Comparison of ENCODE assay signal across 8 cellular contexts in the genomic region with DNA sequence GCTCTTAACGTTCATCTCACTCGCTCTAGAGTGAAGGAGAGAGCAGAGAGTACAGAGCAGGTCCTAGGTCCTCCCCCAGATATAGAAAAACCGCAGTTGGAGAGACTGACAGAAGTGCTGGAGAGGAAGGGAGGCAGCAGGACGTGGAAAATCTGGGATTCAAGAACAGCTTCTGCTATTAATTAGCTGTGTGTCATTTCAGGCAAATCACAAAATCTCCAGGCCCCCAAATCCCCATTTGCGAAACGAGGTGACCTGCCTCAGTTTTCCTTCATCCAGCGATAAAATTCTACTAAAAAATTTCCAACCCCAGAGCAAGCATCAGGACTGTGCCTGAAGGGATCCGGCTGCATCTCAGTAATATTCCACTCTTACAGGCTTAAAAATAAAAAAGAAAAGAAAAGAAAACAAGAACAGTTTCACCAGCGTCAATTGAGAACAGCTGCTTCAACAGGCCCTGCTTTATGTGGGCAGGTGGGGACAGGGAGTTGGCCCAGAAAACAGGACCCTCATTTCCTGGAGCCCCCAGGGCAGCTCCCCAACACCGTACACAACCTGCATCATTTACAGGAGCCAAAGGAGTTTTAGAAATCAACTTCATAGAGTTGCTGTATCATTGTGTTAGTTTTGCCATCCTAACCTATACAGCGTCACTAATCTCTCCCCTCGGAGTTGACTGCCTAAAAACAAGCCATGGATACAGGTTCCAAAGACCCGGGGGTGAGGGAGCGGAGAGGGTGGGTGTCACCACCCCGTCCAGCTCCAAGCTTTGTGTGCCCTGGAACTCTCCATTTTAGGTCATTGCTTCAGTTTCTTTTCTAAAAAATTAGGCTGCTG. TPM values are rescaled to one million over a fixed set of nuclear protein-coding genes. Genes with fewer than 3 reads are reported as not detected.
DNase-seq lines count a peak whose midpoint lies in the region; ATAC-seq and TF ChIP-seq lines count a peak whose summit lies in the region.

No MANE protein-coding gene starts in this region.

- H3K27ac Mint-ChIP-seq in activated T-helper 1 cell treated with anti-CD3 and anti-CD28 coated beads, Interleukin-12 subunit alpha, Interleukin-12 subunit beta, Interleukin-2, Interleukin-4 antibody, amounts not matched to agents 30 ng/mL and 10 ng/mL and 1 ng/mL, durations not matched to agents 14 hours and 24 hours and 36 hours: no peak overlapping the region

- no peaks in the 10 kb centered on the region for H3K9me3 ChIP-seq in skeletal muscle satellite cell (replicated peaks; ENCODE audit: low read length)

- H3K4me1 ChIP-seq in skeletal muscle satellite cell (ENCODE audit: control insufficient read depth, insufficient read depth, low read length): peaks cover 61% of the 10 kb centered on the region

- peaks cover 18% of the 10 kb centered on the region for H3K36me3 ChIP-seq in skeletal muscle satellite cell (ENCODE audit: insufficient read depth, low read length)

- ATAC-seq in HG03064 (IDR thresholded peaks at IDR 0.05; ENCODE audit: low read depth, unreplicated experiment): peak; percentile 2
- ATAC-seq in left cardiac atrium: no peak
- no peak for ATAC-seq in HG02852 (IDR thresholded peaks at IDR 0.05; ENCODE audit: unreplicated experiment)

- peaks cover 46% of the 10 kb centered on the region for H3K4me1 Mint-ChIP-seq in activated T-helper 1 cell treated with anti-CD3 and anti-CD28 coated beads, Interleukin-12 subunit alpha, Interleukin-12 subunit beta, Interleukin-2, Interleukin-4 antibody, amounts not matched to agents 30 ng/mL and 10 ng/mL and 1 ng/mL, durations not matched to agents 14 hours and 24 hours and 36 hours (ENCODE audit: low read depth)

- H3K27me3 ChIP-seq in skeletal muscle satellite cell (ENCODE audit: control insufficient read depth, insufficient read depth, low read length): no peaks in the 10 kb centered on the region

- H3K4me3 ChIP-seq in skeletal muscle satellite cell (ENCODE audit: low read length): peak overlapping the region; percentile 57

- H3K9me3 Mint-ChIP-seq in activated T-helper 1 cell treated with anti-CD3 and anti-CD28 coated beads, Interleukin-12 subunit alpha, Interleukin-12 subunit beta, Interleukin-2, Interleukin-4 antibody, amounts not matched to agents 30 ng/mL and 10 ng/mL and 1 ng/mL, durations not matched to agents 14 hours and 24 hours and 36 hours: no peaks in the 10 kb centered on the region

- H3K27me3 Mint-ChIP-seq in activated T-helper 1 cell treated with anti-CD3 and anti-CD28 coated beads, Interleukin-12 subunit alpha, Interleukin-12 subunit beta, Interleukin-2, Interleukin-4 antibody, amounts not matched to agents 30 ng/mL and 10 ng/mL and 1 ng/mL, durations not matched to agents 14 hours and 24 hours and 36 hours (ENCODE audit: insufficient read depth): no peaks in the 10 kb centered on the region

- DNase-seq in ELR (ENCODE audit: low read depth) (peak; percentile 42), left cardiac atrium (peak; percentile 22)
- no peak for DNase-seq in activated T-helper 1 cell treated with anti-CD3 and anti-CD28 coated beads, Interleukin-12 subunit alpha, Interleukin-12 subunit beta, Interleukin-2, Interleukin-4 antibody, amounts not matched to agents 30 ng/mL and 10 ng/mL and 1 ng/mL, durations not matched to agents 14 hours and 24 hours and 36 hours (ENCODE audit: low spot score)
- DNase-seq in activated CD4-positive, CD25-positive, alpha-beta regulatory T cell (lab: John Stamatoyannopoulos, UW): no peak

- peak overlapping the region; percentile 76 for H3K4me2 ChIP-seq in skeletal muscle satellite cell (ENCODE audit: low read length)

- peak overlapping the region; percentile 91 for H3K9ac ChIP-seq in skeletal muscle satellite cell (ENCODE audit: low read depth, low read length)

- no peak overlapping the region for H3K4me3 Mint-ChIP-seq in activated T-helper 1 cell treated with anti-CD3 and anti-CD28 coated beads, Interleukin-12 subunit alpha, Interleukin-12 subunit beta, Interleukin-2, Interleukin-4 antibody, amounts not matched to agents 30 ng/mL and 10 ng/mL and 1 ng/mL, durations not matched to agents 14 hours and 24 hours and 36 hours

- no peak for TF ChIP-seq CTCF in VCaP (conservative IDR thresholded peaks at IDR 0.05)

- H3K27ac ChIP-seq in VCaP: peak overlapping the region; percentile 100

- intact Hi-C loops in left cardiac atrium (cut with DNase I): loop anchor here in 1 of 2 donors (1.0 to 2.0 kb wide), 2 partner anchors 24 to 74 kb away; a partner anchor contains a TSS
- intact Hi-C loops in activated T-helper 1 cell treated with anti-CD3 and anti-CD28 coated beads, Interleukin-12 subunit alpha, Interleukin-12 subunit beta, Interleukin-2, Interleukin-4 antibody, amounts not matched to agents 30 ng/mL and 10 ng/mL and 1 ng/mL, durations not matched to agents 14 hours and 24 hours and 36 hours (cut with micrococcal nuclease): loop anchor here (1.0 to 2.0 kb wide), 7 partner anchors 19 to 114 kb away; a partner anchor contains a TSS

- H3K36me3 Mint-ChIP-seq in activated T-helper 1 cell treated with anti-CD3 and anti-CD28 coated beads, Interleukin-12 subunit alpha, Interleukin-12 subunit beta, Interleukin-2, Interleukin-4 antibody, amounts not matched to agents 30 ng/mL and 10 ng/mL and 1 ng/mL, durations not matched to agents 14 hours and 24 hours and 36 hours (ENCODE audit: low read depth): peaks cover 4% of the 10 kb centered on the region

RNA-seq across cellular contexts. Expression of a gene that starts 2.3 kb away (rescaled TPM):
- 1,000 to 10,000 TPM; 4,098 to 7,342 TPM for total RNA-seq in left cardiac atrium
- 6,738 and 7,377 TPM in 2 replicates for total RNA-seq in skeletal muscle satellite cell (2012; rRNA removed)
- 5,323 and 5,421 TPM in 2 replicates for total RNA-seq in activated T-helper 1 cell treated with anti-CD3 and anti-CD28 coated beads, Interleukin-12 subunit alpha, Interleukin-12 subunit beta, Interleukin-2, Interleukin-4 antibody, amounts not matched to agents 30 ng/mL and 10 ng/mL and 1 ng/mL, durations not matched to agents 14 hours and 24 hours and 36 hours

RNA-seq across cellular contexts. Expression of a gene that starts 28.4 kb away (rescaled TPM):
- total RNA-seq in left cardiac atrium: 10 to 100 TPM; 51.5 to 67.3 TPM
- total RNA-seq in skeletal muscle satellite cell (2012; rRNA removed): 92.8 and 102 TPM in 2 replicates
- 103 and 109 TPM in 2 replicates for total RNA-seq in activated T-helper 1 cell treated with anti-CD3 and anti-CD28 coated beads, Interleukin-12 subunit alpha, Interleukin-12 subunit beta, Interleukin-2, Interleukin-4 antibody, amounts not matched to agents 30 ng/mL and 10 ng/mL and 1 ng/mL, durations not matched to agents 14 hours and 24 hours and 36 hours

Comparison
In these comparisons a context has a peak if more than half of its experiments do, and no peak if none do; other contexts are left out.
1. DNase-seq: peak in ELR (single experiment) and left cardiac atrium (single experiment); none in activated T-helper 1 cell treated with anti-CD3 and anti-CD28 coated beads, Interleukin-12 subunit alpha, Interleukin-12 subunit beta, Interleukin-2, Interleukin-4 antibody, amounts not matched to agents 30 ng/mL and 10 ng/mL and 1 ng/mL, durations not matched to agents 14 hours and 24 hours and 36 hours (single experiment) and activated CD4-positive, CD25-positive, alpha-beta regulatory T cell (0 of 4).